In genomic region chr13:95191821-95192220, GRCh38 we compare ENCODE assay signal across 8 cellular contexts.
DNase-seq lines count a peak whose midpoint lies in the region; ATAC-seq lines count a peak whose summit lies in the region.

No MANE protein-coding gene starts in this region.

- H3K9me3 Mint-ChIP-seq in activated CD8-positive, alpha-beta memory T cell treated with anti-CD3 and anti-CD28 coated beads, Interleukin-2, amount 10 ng/mL, durations not matched to agents 7 days and 5 days (ENCODE audit: low read depth) = no peaks in the 10 kb centered on the region
- no peaks in the 10 kb centered on the region for H3K9me3 Mint-ChIP-seq in naive thymus-derived CD8-positive, alpha-beta T cell

- DNase-seq in COR-L47 (lab: John Stamatoyannopoulos, UW) = peak; percentile 64
- DNase-seq in NOMO-1 (lab: John Stamatoyannopoulos, UW; ENCODE audit: unreplicated experiment in 2 of 2) = peak; percentile 30 to 53
- peak; percentile 74 for DNase-seq in activated CD8-positive, alpha-beta memory T cell treated with anti-CD3 and anti-CD28 coated beads, Interleukin-2, amount 10 ng/mL, durations not matched to agents 7 days and 5 days
- peak; percentile 14 to 68 (median 40) for DNase-seq in naive thymus-derived CD8-positive, alpha-beta T cell
- DNase-seq in stimulated activated naive CD4-positive, alpha-beta T cell treated with Interleukin-2 at 50 U/mL for 16 hours (lab: John Stamatoyannopoulos, UW) = peak; percentile 36

- ATAC-seq in GM19438 (IDR thresholded peaks at IDR 0.05; ENCODE audit: low read depth, unreplicated experiment) (peak; percentile 96), HG03457 (IDR thresholded peaks at IDR 0.05; ENCODE audit: unreplicated experiment) (peak; percentile 86), esophagus mucosa (peak; percentile 88)
- peak; percentile 89 for ATAC-seq in activated CD8-positive, alpha-beta memory T cell treated with anti-CD3 and anti-CD28 coated beads, Interleukin-2, amount 10 ng/mL, durations not matched to agents 7 days and 5 days
- ATAC-seq in naive thymus-derived CD8-positive, alpha-beta T cell = peak; percentile 75 to 77

- no peak overlapping the region for H3K4me3 Mint-ChIP-seq in activated CD8-positive, alpha-beta memory T cell treated with anti-CD3 and anti-CD28 coated beads, Interleukin-2, amount 10 ng/mL, durations not matched to agents 7 days and 5 days
- no peak overlapping the region for H3K4me3 Mint-ChIP-seq in naive thymus-derived CD8-positive, alpha-beta T cell

- peaks cover 3% of the 10 kb centered on the region for H3K36me3 Mint-ChIP-seq in activated CD8-positive, alpha-beta memory T cell treated with anti-CD3 and anti-CD28 coated beads, Interleukin-2, amount 10 ng/mL, durations not matched to agents 7 days and 5 days
- peaks cover 0 to 8% (median 4%) of the 10 kb centered on the region in 3 donors for H3K36me3 Mint-ChIP-seq in naive thymus-derived CD8-positive, alpha-beta T cell

- no peak overlapping the region for H3K27ac Mint-ChIP-seq in activated CD8-positive, alpha-beta memory T cell treated with anti-CD3 and anti-CD28 coated beads, Interleukin-2, amount 10 ng/mL, durations not matched to agents 7 days and 5 days
- peak overlapping the region in 3 of 10 donors; percentile 25 to 61 (median 56) for H3K27ac Mint-ChIP-seq in naive thymus-derived CD8-positive, alpha-beta T cell

- H3K4me1 Mint-ChIP-seq in activated CD8-positive, alpha-beta memory T cell treated with anti-CD3 and anti-CD28 coated beads, Interleukin-2, amount 10 ng/mL, durations not matched to agents 7 days and 5 days = peaks cover 9% of the 10 kb centered on the region
- peaks cover 0 to 14% (median 6%) of the 10 kb centered on the region in 4 donors for H3K4me1 Mint-ChIP-seq in naive thymus-derived CD8-positive, alpha-beta T cell

- CTCF ChIA-PET in activated CD8-positive, alpha-beta memory T cell treated with anti-CD3 and anti-CD28 coated beads, Interleukin-2, amount 10 ng/mL, durations not matched to agents 7 days and 5 days (lab: Charles Lee) = interaction anchor here (0.7 to 12.3 kb wide), 25 partner anchors 10 to 289 kb away, joined by 3 to 234 read pairs (median 4); partner anchors contain the start of gene ABCC4

- no peaks in the 10 kb centered on the region for H3K27me3 Mint-ChIP-seq in activated CD8-positive, alpha-beta memory T cell treated with anti-CD3 and anti-CD28 coated beads, Interleukin-2, amount 10 ng/mL, durations not matched to agents 7 days and 5 days
- no peaks in the 10 kb centered on the region for H3K27me3 Mint-ChIP-seq in naive thymus-derived CD8-positive, alpha-beta T cell

- POLR2A ChIA-PET in naive thymus-derived CD8-positive, alpha-beta T cell (lab: Charles Lee) = no interaction called here

Comparison
In these comparisons a context has a peak if more than half of its experiments do, and no peak if none do; other contexts are left out.
1. Peak in every context shown above with its lines: DNase-seq and ATAC-seq.